In the genomic region with DNA sequence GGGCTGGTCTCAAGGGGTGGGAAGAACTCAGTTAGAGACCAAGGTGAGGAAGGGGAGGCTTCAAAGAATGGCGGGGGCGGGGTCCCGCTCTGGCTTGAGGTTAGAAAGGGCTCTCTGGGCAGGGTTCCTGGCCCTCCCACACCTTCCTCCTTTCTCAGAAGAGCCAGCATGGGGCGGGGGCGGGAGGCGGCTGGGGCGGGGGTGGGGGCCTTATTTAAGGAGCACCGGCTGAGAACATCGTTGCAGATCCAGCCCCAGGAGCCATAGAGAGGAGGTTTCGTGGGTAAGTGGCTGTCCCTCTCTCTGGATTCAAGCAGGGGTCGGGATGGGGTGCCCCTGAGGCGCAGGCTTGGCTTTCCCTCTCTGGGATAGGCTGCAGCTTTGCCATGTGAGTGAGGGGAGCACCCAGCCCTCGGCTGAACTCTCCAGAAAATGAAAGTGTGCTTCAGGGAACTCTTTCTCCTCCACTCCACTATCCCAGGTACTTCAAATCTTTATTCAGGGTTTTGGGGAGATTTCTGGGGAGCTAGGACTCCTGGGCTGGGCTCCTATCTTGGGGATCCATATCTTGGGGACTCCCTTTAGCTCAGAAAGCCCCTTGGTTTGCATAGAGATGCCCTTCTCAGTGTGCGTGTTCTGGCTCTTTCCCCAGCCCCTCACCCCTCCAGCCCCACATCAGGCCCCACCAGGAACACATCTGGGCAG, we compare ENCODE assay signal across 8 cellular contexts. TPM values are rescaled to one million over a fixed set of nuclear protein-coding genes. Genes with fewer than 3 reads are reported as not detected.
A peak's percentile ranks its signal among the peaks of the same experiment; 100 is the strongest.
DNase-seq lines count a peak whose midpoint lies in the region; ATAC-seq and TF ChIP-seq lines count a peak whose summit lies in the region.

No MANE protein-coding gene starts in this region.

- peaks cover 60% of the 10 kb centered on the region for H3K4me1 Mint-ChIP-seq in activated naive CD8-positive, alpha-beta T cell treated with anti-CD3 and anti-CD28 coated beads, Interleukin-2, amount 50 U/mL, for 24 hours

- no peak for TF ChIP-seq CTCF in AG09309 (IDR thresholded peaks at IDR 0.05; ENCODE audit: control insufficient read depth, insufficient read depth, low read depth, low read length, missing control alignments)
- TF ChIP-seq CTCF in vagina (IDR thresholded peaks at IDR 0.05), result no peak

- H3K9ac ChIP-seq in HUES6 (ENCODE audit: low read length), result peak overlapping the region; percentile 35

- H3K9me3 Mint-ChIP-seq in activated naive CD8-positive, alpha-beta T cell treated with anti-CD3 and anti-CD28 coated beads, Interleukin-2, amount 50 U/mL, for 24 hours, result no peaks in the 10 kb centered on the region

- peak overlapping the region; percentile 85 for H3K4me3 Mint-ChIP-seq in activated naive CD8-positive, alpha-beta T cell treated with anti-CD3 and anti-CD28 coated beads, Interleukin-2, amount 50 U/mL, for 24 hours

- H3K36me3 ChIP-seq in HUES6 (ENCODE audit: control insufficient read depth, insufficient read depth, low read length), result no peaks in the 10 kb centered on the region
- H3K36me3 ChIP-seq in muscle layer of duodenum (ENCODE audit: control insufficient read depth in 1 of 2, insufficient read depth in 2 of 2, low read length in 2 of 2), result no peaks in the 10 kb centered on the region
- H3K36me3 ChIP-seq in vagina, result no peaks in the 10 kb centered on the region

- peak overlapping the region; percentile 6; the same call in 1 of the 2 replicates for H3K4me3 ChIP-seq in AG09309 (ENCODE audit: control insufficient read depth, low read depth, low read length)
- peak overlapping the region; percentile 49 for H3K4me3 ChIP-seq in HUES6 (ENCODE audit: low read depth, low read length)
- peak overlapping the region; percentile 37 to 45 for H3K4me3 ChIP-seq in muscle layer of duodenum (ENCODE audit: low read depth in 1 of 2, low read length in 2 of 2)
- H3K4me3 ChIP-seq in vagina, result peak overlapping the region in 1 of 2 donors; percentile 18

- peaks cover 13% of the 10 kb centered on the region for H3K36me3 Mint-ChIP-seq in activated naive CD8-positive, alpha-beta T cell treated with anti-CD3 and anti-CD28 coated beads, Interleukin-2, amount 50 U/mL, for 24 hours (ENCODE audit: low read depth)

- H3K9me3 ChIP-seq in HUES6 (ENCODE audit: control insufficient read depth, insufficient read depth, low read depth, low read length) (no peaks in the 10 kb centered on the region), muscle layer of duodenum (ENCODE audit: control insufficient read depth in 1 of 2, low read length in 2 of 2) (no peaks in the 10 kb centered on the region), vagina (no peaks in the 10 kb centered on the region)

- H3K27ac ChIP-seq in HUES6 (ENCODE audit: low read depth, low read length), result no peak overlapping the region
- H3K27ac ChIP-seq in muscle layer of duodenum (ENCODE audit: low read length), result peak overlapping the region; percentile 75
- no peak overlapping the region for H3K27ac ChIP-seq in vagina

- H3K4me1 ChIP-seq in HUES6 (ENCODE audit: control insufficient read depth, insufficient read depth, low read length) (peaks cover 23% of the 10 kb centered on the region), muscle layer of duodenum (ENCODE audit: control insufficient read depth in 1 of 2, insufficient read depth in 2 of 2, low read length in 2 of 2) (peaks cover 11 to 13% of the 10 kb centered on the region in 2 donors), vagina (peaks cover 10% of the 10 kb centered on the region)

- no peak for TF ChIP-seq POLR2A in vagina (IDR thresholded peaks at IDR 0.05)

- no peaks in the 10 kb centered on the region for H3K27me3 Mint-ChIP-seq in activated naive CD8-positive, alpha-beta T cell treated with anti-CD3 and anti-CD28 coated beads, Interleukin-2, amount 50 U/mL, for 24 hours

- no peak for DNase-seq in AG09309 (ENCODE audit: low read depth)
- DNase-seq in activated naive CD8-positive, alpha-beta T cell treated with anti-CD3 and anti-CD28 coated beads, Interleukin-2, amount 50 U/mL, for 24 hours, result peak; percentile 60
- no peak for DNase-seq in NCI-H82 treated with DMSO at 0.1 percent for 48 hours (lab: John Stamatoyannopoulos, UW; ENCODE audit: unreplicated experiment)
- no peak for DNase-seq in vagina (ENCODE audit: extremely low spot score in 2 of 2)
- no peak for DNase-seq in islet precursor cell

- intact Hi-C loops in vagina (cut with DNase I), result no loop called here

- peak; percentile 30 for ATAC-seq in activated naive CD8-positive, alpha-beta T cell treated with anti-CD3 and anti-CD28 coated beads, Interleukin-2, amount 50 U/mL, for 24 hours
- ATAC-seq in HG02938 (IDR thresholded peaks at IDR 0.05; ENCODE audit: unreplicated experiment), result no peak

- H3K27me3 ChIP-seq in HUES6 (ENCODE audit: control insufficient read depth, insufficient read depth, low read length) (peaks cover 50% of the 10 kb centered on the region), muscle layer of duodenum (ENCODE audit: low read depth, low read length) (no peaks in the 10 kb centered on the region), vagina (no peaks in the 10 kb centered on the region)

- peak overlapping the region; percentile 92 for H3K27ac Mint-ChIP-seq in activated naive CD8-positive, alpha-beta T cell treated with anti-CD3 and anti-CD28 coated beads, Interleukin-2, amount 50 U/mL, for 24 hours

RNA-seq across cellular contexts. Expression of a gene that starts 3.3 kb away (rescaled TPM):
- total RNA-seq in vagina, result 52.1 TPM

RNA-seq across cellular contexts. Expression of a gene that starts 15.0 kb away (rescaled TPM):
- 27.7 TPM for total RNA-seq in vagina

RNA-seq across cellular contexts. Expression of a gene that starts 15.7 kb away (rescaled TPM):
- total RNA-seq in vagina, result not detected

RNA-seq across cellular contexts. Expression of a gene that starts 17.1 kb away (rescaled TPM):
- total RNA-seq in vagina, result 6.4 TPM

RNA-seq across cellular contexts. Expression of a gene that starts 40.2 kb away (rescaled TPM):
- 26.8 TPM for total RNA-seq in vagina
